ENCODE assay signal across 8 cellular contexts in genomic region chr11:6233984-6234313, GRCh38. TPM values are rescaled to one million over a fixed set of nuclear protein-coding genes. Genes with fewer than 3 reads are reported as not detected.
DNase-seq lines count a peak whose midpoint lies in the region; ATAC-seq, FAIRE-seq and TF ChIP-seq lines count a peak whose summit lies in the region.

No MANE protein-coding gene starts in this region.

- peaks cover 34% of the 10 kb centered on the region for H3K4me1 ChIP-seq in HepG2 (ENCODE audit: insufficient read depth, low read length)
- H3K4me1 ChIP-seq in upper lobe of left lung = peaks cover 13 to 25% (median 18%) of the 10 kb centered on the region in 4 donors

- no peak for FAIRE-seq in HepG2 (lab: Jason Lieb, UNC)

- TF ChIP-seq EP300 in HepG2 (IDR thresholded peaks at IDR 0.05; ENCODE audit: low read depth in 2 of 2, low read length in 2 of 2) (no peak), HepG2 (CRISPR knock-in tag; IDR thresholded peaks at IDR 0.05; ENCODE audit: borderline replicate concordance) (no peak), upper lobe of left lung (IDR thresholded peaks at IDR 0.05) (no peak)

- H3K27ac ChIP-seq in HepG2 (ENCODE audit: extremely low read length, insufficient read depth, low read length) (peak overlapping the region; percentile 51), upper lobe of left lung (peak overlapping the region; percentile 74 to 89 (median 88))

- H3K36me3 ChIP-seq in HepG2 (replicated peaks in 1 of 2; ENCODE audit: control insufficient read depth in 1 of 2, insufficient read depth in 2 of 2, low read length in 2 of 2) (no peaks in the 10 kb centered on the region), upper lobe of left lung (no peaks in the 10 kb centered on the region)

- ATAC-seq in HG02571 (IDR thresholded peaks at IDR 0.05; ENCODE audit: unreplicated experiment) = peak; percentile 0
- no peak for ATAC-seq in activated naive CD8-positive, alpha-beta T cell treated with anti-CD3 and anti-CD28 coated beads, Interleukin-2, amount 10 ng/mL, durations not matched to agents 7 days and 5 days (ENCODE audit: low read depth)
- peak; percentile 14 for ATAC-seq in HepG2
- peak in 1 of 2 donors; percentile 0 for ATAC-seq in upper lobe of left lung (ENCODE audit: low FRiP score in 2 of 2)
- no peak for ATAC-seq in GM19463 (IDR thresholded peaks at IDR 0.05; ENCODE audit: unreplicated experiment)

- no peaks in the 10 kb centered on the region for H3K9me3 Mint-ChIP-seq in activated naive CD8-positive, alpha-beta T cell treated with anti-CD3 and anti-CD28 coated beads, Interleukin-2, amount 10 ng/mL, durations not matched to agents 7 days and 5 days

- H3K27me3 Mint-ChIP-seq in activated naive CD8-positive, alpha-beta T cell treated with anti-CD3 and anti-CD28 coated beads, Interleukin-2, amount 10 ng/mL, durations not matched to agents 7 days and 5 days = no peaks in the 10 kb centered on the region

- H4K20me1 ChIP-seq in HepG2 (ENCODE audit: insufficient read depth, low read length) = no peaks in the 10 kb centered on the region

- in situ Hi-C loops in HepG2 (cut with HindIII; ENCODE audit: extremely low pct_ligation_motif_present, low pct_unique_long_range_greater_than_20kb) = no loop called here

- TF ChIP-seq CTCF in AG04449 (IDR thresholded peaks at IDR 0.05; ENCODE audit: insufficient read depth, low read length, missing control alignments) = no peak
- TF ChIP-seq CTCF in HepG2 (CRISPR knock-in tag; IDR thresholded peaks at IDR 0.05) = no peak
- TF ChIP-seq CTCF in upper lobe of left lung (IDR thresholded peaks at IDR 0.05) = no peak

- H2AFZ ChIP-seq in HepG2 (ENCODE audit: low read length) = peak overlapping the region; percentile 51

- POLR2A ChIA-PET in AG04449 (lab: Yijun Ruan, JAX) (interaction anchor here (0.6 to 0.7 kb wide), 2 partner anchors 86 to 271 kb away, joined by 3 read pairs; no protein-coding TSS in a partner anchor), HepG2 (lab: Yijun Ruan, JAX) (interaction anchor here (1.2 to 1.5 kb wide), 2 partner anchors 13 to 449 kb away, joined by 3 to 4 read pairs; partner anchors contain the start of gene MRPL17)
- POLR2A ChIA-PET in activated naive CD8-positive, alpha-beta T cell treated with anti-CD3 and anti-CD28 coated beads, Interleukin-2, amount 10 ng/mL, durations not matched to agents 7 days and 5 days (lab: Charles Lee) = interaction anchor here (0.6 to 1.5 kb wide), 3 partner anchors 18 to 509 kb away, joined by 3 to 5 read pairs (median 4); no protein-coding TSS in a partner anchor

- H3K4me3 Mint-ChIP-seq in activated naive CD8-positive, alpha-beta T cell treated with anti-CD3 and anti-CD28 coated beads, Interleukin-2, amount 10 ng/mL, durations not matched to agents 7 days and 5 days = peak overlapping the region; percentile 99

- peak overlapping the region; percentile 97 for H3K27ac Mint-ChIP-seq in activated naive CD8-positive, alpha-beta T cell treated with anti-CD3 and anti-CD28 coated beads, Interleukin-2, amount 10 ng/mL, durations not matched to agents 7 days and 5 days

- peaks cover 39% of the 10 kb centered on the region for H3K79me2 ChIP-seq in HepG2 (ENCODE audit: insufficient read depth, low read length)

- peak overlapping the region; percentile 93 for H3K4me2 ChIP-seq in HepG2 (ENCODE audit: low read depth, low read length)

- intact Hi-C loops in HepG2 (cut with micrococcal nuclease; ENCODE audit: unreplicated experiment) = loop anchor here (10.0 kb wide), 1 partner anchor 251 kb away; the partner anchor contains the start of genes ARFIP2 and TIMM10B

- CTCF ChIA-PET in AG04449 (lab: Yijun Ruan, JAX) = interaction anchor here (1.1 to 2.6 kb wide), 5 partner anchors 17 to 130 kb away, joined by 3 to 11 read pairs (median 10); no protein-coding TSS in a partner anchor
- CTCF ChIA-PET in HepG2 (lab: Yijun Ruan, JAX; ENCODE audit: low intra/inter-chr PET ratio, low total read pairs) = no interaction called here

- TF ChIP-seq POLR2A in HepG2 (IDR thresholded peaks at IDR 0.05; ENCODE audit: insufficient read depth in 1 of 2, low read depth in 2 of 2, low read length in 2 of 2) (no peak), upper lobe of left lung (IDR thresholded peaks at IDR 0.05) (no peak)

- H3K4me3 ChIP-seq in AG04449 (ENCODE audit: low read depth, low read length) = peak overlapping the region; percentile 98
- H3K4me3 ChIP-seq in HepG2 (replicated peaks in 1 of 3; ENCODE audit: insufficient read depth in 1 of 3, low read depth in 2 of 3, low read length in 3 of 3) = peak overlapping the region; percentile 68 to 91 (median 70)
- H3K4me3 ChIP-seq in upper lobe of left lung = peak overlapping the region; percentile 67 to 85 (median 74)

- H3K27me3 ChIP-seq in HepG2 (ENCODE audit: control insufficient read depth in 1 of 2, insufficient read depth in 2 of 2, low read length in 2 of 2) = peaks cover 0 to 4% of the 10 kb centered on the region in 2 experiments; a peak in 1 of 5 replicates
- H3K27me3 ChIP-seq in upper lobe of left lung = no peaks in the 10 kb centered on the region

- DNase-seq in AG04449 (ENCODE audit: low read depth, low spot score) = no peak
- no peak for DNase-seq in activated naive CD8-positive, alpha-beta T cell treated with anti-CD3 and anti-CD28 coated beads, Interleukin-2, amount 10 ng/mL, durations not matched to agents 7 days and 5 days
- no peak for DNase-seq in HepG2 (ENCODE audit: low spot score)
- no peak for DNase-seq in upper lobe of left lung
- no peak for DNase-seq in NCI-H82 treated with DMSO at 0.1 percent for 48 hours (lab: John Stamatoyannopoulos, UW; ENCODE audit: unreplicated experiment)
- DNase-seq in NCI-H510A (lab: John Stamatoyannopoulos, UW) = no peak

- no peak for TF ChIP-seq RAD21 in HepG2 (CRISPR knock-in tag; IDR thresholded peaks at IDR 0.05)

- peak overlapping the region; percentile 81 for H3K9ac ChIP-seq in HepG2 (ENCODE audit: insufficient read depth, low read depth, low read length)

- H3K4me1 Mint-ChIP-seq in activated naive CD8-positive, alpha-beta T cell treated with anti-CD3 and anti-CD28 coated beads, Interleukin-2, amount 10 ng/mL, durations not matched to agents 7 days and 5 days = peaks cover 28% of the 10 kb centered on the region

- peaks cover 10% of the 10 kb centered on the region for H3K36me3 Mint-ChIP-seq in activated naive CD8-positive, alpha-beta T cell treated with anti-CD3 and anti-CD28 coated beads, Interleukin-2, amount 10 ng/mL, durations not matched to agents 7 days and 5 days

- WGBS in HepG2 (ENCODE audit: low lambda C conversion rate) = 2% methylated on average over 9 of the region's 9 CpGs
- 1 to 2% methylated on average over 9 of the region's 9 CpGs for WGBS in upper lobe of left lung, 2 donors

- H3K9me3 ChIP-seq in HepG2 (ENCODE audit: low read length) (no peaks in the 10 kb centered on the region), upper lobe of left lung (no peaks in the 10 kb centered on the region)

- no TSS peak for BruUV-seq in HepG2 (replicated peaks; lab: Mats Ljungman, UMichigan)

RNA-seq across cellular contexts. Expression of gene FHIP1B, which starts 0.5 kb away (rescaled TPM):
- 10 to 100 TPM; 33.3 to 34.9 TPM for total RNA-seq in activated naive CD8-positive, alpha-beta T cell treated with anti-CD3 and anti-CD28 coated beads, Interleukin-2, amount 10 ng/mL, durations not matched to agents 7 days and 5 days
- total RNA-seq in HepG2 (2016; rRNA removed; fragmentation: Illumina TruSeq; extraction: Trizol) (10.8 and 14.1 TPM in 2 replicates), upper lobe of left lung (100 to 1,000 TPM in 1 of 6 donors, 10 to 100 TPM in 5; 37.4 to 163 (median 39.6) TPM)
- 1.9 and 2.2 TPM in 2 replicates for total RNA-seq in HepG2 (2016; cell fraction: cytosol; rRNA removed; fragmentation: Illumina TruSeq; extraction: Trizol; ENCODE audit: low read depth)
- 7.0 and 14.0 TPM in 2 replicates for total RNA-seq in HepG2 (2016; cell fraction: insoluble cytoplasmic fraction; rRNA removed; fragmentation: Illumina TruSeq; extraction: Trizol)
- 4.6 TPM in 2 replicates for total RNA-seq in HepG2 (2016; cell fraction: membrane; rRNA removed; fragmentation: Illumina TruSeq; extraction: Trizol)
- 19.5 and 19.8 TPM in 2 replicates for total RNA-seq in HepG2 (2016; cell fraction: nucleus; rRNA removed; fragmentation: Illumina TruSeq; extraction: Trizol)
- polyA plus RNA-seq in HepG2 (2011; rRNA removed) = 18.6 and 19.8 TPM in 2 replicates
- polyA plus RNA-seq in HepG2 (2011; cell fraction: cytosol; rRNA removed) = 7.7 and 17.1 TPM in 2 replicates
- polyA plus RNA-seq in HepG2 (2011; cell fraction: nucleus; rRNA removed) = 117 and 120 TPM in 2 replicates
- polyA plus RNA-seq in HepG2 (2012) = 7.3 and 8.4 TPM in 2 replicates
- polyA plus RNA-seq in HepG2 (2016; cell fraction: cytosol; fragmentation: Illumina TruSeq; extraction: Trizol; ENCODE audit: low read depth) = 0.87 and 0.91 TPM in 2 replicates
- polyA plus RNA-seq in HepG2 (2016; cell fraction: insoluble cytoplasmic fraction; fragmentation: Illumina TruSeq; extraction: Trizol; ENCODE audit: low read depth) = 5.6 and 7.1 TPM in 2 replicates
- 1.9 TPM in 2 replicates for polyA plus RNA-seq in HepG2 (2016; cell fraction: membrane; fragmentation: Illumina TruSeq; extraction: Trizol; ENCODE audit: low read depth)
- 40.7 and 43.9 TPM in 2 replicates for polyA plus RNA-seq in HepG2 (2016; cell fraction: nucleus; fragmentation: Illumina TruSeq; extraction: Trizol; ENCODE audit: insufficient read depth, low read depth)
- polyA minus RNA-seq in HepG2 (2011; rRNA and poly(A)+ RNA removed; ENCODE audit: low replicate concordance) = 38.9 and 55.6 TPM in 2 replicates
- 4.6 and 7.2 TPM in 2 replicates for polyA minus RNA-seq in HepG2 (2011; cell fraction: cytosol; rRNA and poly(A)+ RNA removed)
- 30.1 and 32.3 TPM in 2 replicates for polyA minus RNA-seq in HepG2 (2011; cell fraction: nucleus; rRNA and poly(A)+ RNA removed)

RNA-seq across cellular contexts. Expression of gene CNGA4, which starts 4.9 kb away (rescaled TPM):
- total RNA-seq in activated naive CD8-positive, alpha-beta T cell treated with anti-CD3 and anti-CD28 coated beads, Interleukin-2, amount 10 ng/mL, durations not matched to agents 7 days and 5 days = under 1 TPM; 0.20 to 0.22 TPM
- total RNA-seq in HepG2 (2016; rRNA removed; fragmentation: Illumina TruSeq; extraction: Trizol) (not detected in 2 replicates), upper lobe of left lung (1 to 10 TPM in 4 of 6 donors, under 1 TPM in 2; 0.23 to 9.3 (median 1.8) TPM)
- not detected in 2 replicates for total RNA-seq in HepG2 (2016; cell fraction: cytosol; rRNA removed; fragmentation: Illumina TruSeq; extraction: Trizol; ENCODE audit: low read depth)
- total RNA-seq in HepG2 (2016; cell fraction: insoluble cytoplasmic fraction; rRNA removed; fragmentation: Illumina TruSeq; extraction: Trizol) = not detected in 2 replicates
- total RNA-seq in HepG2 (2016; cell fraction: membrane; rRNA removed; fragmentation: Illumina TruSeq; extraction: Trizol) = not detected in 2 replicates
- not detected in 2 replicates for total RNA-seq in HepG2 (2016; cell fraction: nucleus; rRNA removed; fragmentation: Illumina TruSeq; extraction: Trizol)
- polyA plus RNA-seq in HepG2 (2011; rRNA removed) = 0.03 and 0.07 TPM in 2 replicates
- 0.04 TPM in 1 of 2 replicates, not detected in the other for polyA plus RNA-seq in HepG2 (2011; cell fraction: cytosol; rRNA removed)
- polyA plus RNA-seq in HepG2 (2011; cell fraction: nucleus; rRNA removed) = 0.21 TPM in 1 of 2 replicates, not detected in the other
- not detected in 2 replicates for polyA plus RNA-seq in HepG2 (2012)
- polyA plus RNA-seq in HepG2 (2016; cell fraction: cytosol; fragmentation: Illumina TruSeq; extraction: Trizol; ENCODE audit: low read depth) = not detected in 2 replicates
- not detected in 2 replicates for polyA plus RNA-seq in HepG2 (2016; cell fraction: insoluble cytoplasmic fraction; fragmentation: Illumina TruSeq; extraction: Trizol; ENCODE audit: low read depth)
- polyA plus RNA-seq in HepG2 (2016; cell fraction: membrane; fragmentation: Illumina TruSeq; extraction: Trizol; ENCODE audit: low read depth) = not detected in 2 replicates
- not detected in 2 replicates for polyA plus RNA-seq in HepG2 (2016; cell fraction: nucleus; fragmentation: Illumina TruSeq; extraction: Trizol; ENCODE audit: insufficient read depth, low read depth)
- 0.09 and 0.10 TPM in 2 replicates for polyA minus RNA-seq in HepG2 (2011; rRNA and poly(A)+ RNA removed; ENCODE audit: low replicate concordance)
- polyA minus RNA-seq in HepG2 (2011; cell fraction: cytosol; rRNA and poly(A)+ RNA removed) = not detected in 2 replicates
- not detected in 2 replicates for polyA minus RNA-seq in HepG2 (2011; cell fraction: nucleus; rRNA and poly(A)+ RNA removed)

RNA-seq across cellular contexts. Expression of gene CCKBR, which starts 25.7 kb away (rescaled TPM):
- total RNA-seq in activated naive CD8-positive, alpha-beta T cell treated with anti-CD3 and anti-CD28 coated beads, Interleukin-2, amount 10 ng/mL, durations not matched to agents 7 days and 5 days = not detected
- total RNA-seq in HepG2 (2016; rRNA removed; fragmentation: Illumina TruSeq; extraction: Trizol) (not detected in 2 replicates), upper lobe of left lung (not detected)
- total RNA-seq in HepG2 (2016; cell fraction: cytosol; rRNA removed; fragmentation: Illumina TruSeq; extraction: Trizol; ENCODE audit: low read depth) = not detected in 2 replicates
- not detected in 2 replicates for total RNA-seq in HepG2 (2016; cell fraction: insoluble cytoplasmic fraction; rRNA removed; fragmentation: Illumina TruSeq; extraction: Trizol)
- total RNA-seq in HepG2 (2016; cell fraction: membrane; rRNA removed; fragmentation: Illumina TruSeq; extraction: Trizol) = not detected in 2 replicates
- total RNA-seq in HepG2 (2016; cell fraction: nucleus; rRNA removed; fragmentation: Illumina TruSeq; extraction: Trizol) = not detected in 2 replicates
- polyA plus RNA-seq in HepG2 (2011; rRNA removed) = not detected in 2 replicates
- polyA plus RNA-seq in HepG2 (2011; cell fraction: cytosol; rRNA removed) = not detected in 2 replicates
- polyA plus RNA-seq in HepG2 (2011; cell fraction: nucleus; rRNA removed) = not detected in 2 replicates
- polyA plus RNA-seq in HepG2 (2012) = not detected in 2 replicates
- polyA plus RNA-seq in HepG2 (2016; cell fraction: cytosol; fragmentation: Illumina TruSeq; extraction: Trizol; ENCODE audit: low read depth) = not detected in 2 replicates
- not detected in 2 replicates for polyA plus RNA-seq in HepG2 (2016; cell fraction: insoluble cytoplasmic fraction; fragmentation: Illumina TruSeq; extraction: Trizol; ENCODE audit: low read depth)
- not detected in 2 replicates for polyA plus RNA-seq in HepG2 (2016; cell fraction: membrane; fragmentation: Illumina TruSeq; extraction: Trizol; ENCODE audit: low read depth)
- not detected in 2 replicates for polyA plus RNA-seq in HepG2 (2016; cell fraction: nucleus; fragmentation: Illumina TruSeq; extraction: Trizol; ENCODE audit: insufficient read depth, low read depth)
- 0.06 TPM in 1 of 2 replicates, not detected in the other for polyA minus RNA-seq in HepG2 (2011; rRNA and poly(A)+ RNA removed; ENCODE audit: low replicate concordance)
- polyA minus RNA-seq in HepG2 (2011; cell fraction: cytosol; rRNA and poly(A)+ RNA removed) = not detected in 2 replicates
- not detected in 2 replicates for polyA minus RNA-seq in HepG2 (2011; cell fraction: nucleus; rRNA and poly(A)+ RNA removed)

RNA-seq across cellular contexts. Expression of gene C11orf42, which starts 28.6 kb away (rescaled TPM):
- not detected for total RNA-seq in activated naive CD8-positive, alpha-beta T cell treated with anti-CD3 and anti-CD28 coated beads, Interleukin-2, amount 10 ng/mL, durations not matched to agents 7 days and 5 days
- total RNA-seq in HepG2 (2016; rRNA removed; fragmentation: Illumina TruSeq; extraction: Trizol) (not detected in 2 replicates), upper lobe of left lung (not detected)
- total RNA-seq in HepG2 (2016; cell fraction: cytosol; rRNA removed; fragmentation: Illumina TruSeq; extraction: Trizol; ENCODE audit: low read depth) = not detected in 2 replicates
- not detected in 2 replicates for total RNA-seq in HepG2 (2016; cell fraction: insoluble cytoplasmic fraction; rRNA removed; fragmentation: Illumina TruSeq; extraction: Trizol)
- not detected in 2 replicates for total RNA-seq in HepG2 (2016; cell fraction: membrane; rRNA removed; fragmentation: Illumina TruSeq; extraction: Trizol)
- total RNA-seq in HepG2 (2016; cell fraction: nucleus; rRNA removed; fragmentation: Illumina TruSeq; extraction: Trizol) = not detected in 2 replicates
- polyA plus RNA-seq in HepG2 (2011; rRNA removed) = not detected in 2 replicates
- not detected in 2 replicates for polyA plus RNA-seq in HepG2 (2011; cell fraction: cytosol; rRNA removed)
- not detected in 2 replicates for polyA plus RNA-seq in HepG2 (2011; cell fraction: nucleus; rRNA removed)
- 0.12 TPM in 1 of 2 replicates, not detected in the other for polyA plus RNA-seq in HepG2 (2012)
- polyA plus RNA-seq in HepG2 (2016; cell fraction: cytosol; fragmentation: Illumina TruSeq; extraction: Trizol; ENCODE audit: low read depth) = not detected in 2 replicates
- not detected in 2 replicates for polyA plus RNA-seq in HepG2 (2016; cell fraction: insoluble cytoplasmic fraction; fragmentation: Illumina TruSeq; extraction: Trizol; ENCODE audit: low read depth)
- polyA plus RNA-seq in HepG2 (2016; cell fraction: membrane; fragmentation: Illumina TruSeq; extraction: Trizol; ENCODE audit: low read depth) = not detected in 2 replicates
- not detected in 2 replicates for polyA plus RNA-seq in HepG2 (2016; cell fraction: nucleus; fragmentation: Illumina TruSeq; extraction: Trizol; ENCODE audit: insufficient read depth, low read depth)
- polyA minus RNA-seq in HepG2 (2011; rRNA and poly(A)+ RNA removed; ENCODE audit: low replicate concordance) = not detected in 2 replicates
- polyA minus RNA-seq in HepG2 (2011; cell fraction: cytosol; rRNA and poly(A)+ RNA removed) = not detected in 2 replicates
- not detected in 2 replicates for polyA minus RNA-seq in HepG2 (2011; cell fraction: nucleus; rRNA and poly(A)+ RNA removed)

RNA-seq across cellular contexts. Expression of gene OR52W1, which starts 34.9 kb away (rescaled TPM):
- not detected for total RNA-seq in activated naive CD8-positive, alpha-beta T cell treated with anti-CD3 and anti-CD28 coated beads, Interleukin-2, amount 10 ng/mL, durations not matched to agents 7 days and 5 days
- total RNA-seq in HepG2 (2016; rRNA removed; fragmentation: Illumina TruSeq; extraction: Trizol) (not detected in 2 replicates), upper lobe of left lung (not detected)
- total RNA-seq in HepG2 (2016; cell fraction: cytosol; rRNA removed; fragmentation: Illumina TruSeq; extraction: Trizol; ENCODE audit: low read depth) = not detected in 2 replicates
- not detected in 2 replicates for total RNA-seq in HepG2 (2016; cell fraction: insoluble cytoplasmic fraction; rRNA removed; fragmentation: Illumina TruSeq; extraction: Trizol)
- not detected in 2 replicates for total RNA-seq in HepG2 (2016; cell fraction: membrane; rRNA removed; fragmentation: Illumina TruSeq; extraction: Trizol)
- not detected in 2 replicates for total RNA-seq in HepG2 (2016; cell fraction: nucleus; rRNA removed; fragmentation: Illumina TruSeq; extraction: Trizol)
- polyA plus RNA-seq in HepG2 (2011; rRNA removed) = not detected in 2 replicates
- not detected in 2 replicates for polyA plus RNA-seq in HepG2 (2011; cell fraction: cytosol; rRNA removed)
- not detected in 2 replicates for polyA plus RNA-seq in HepG2 (2011; cell fraction: nucleus; rRNA removed)
- polyA plus RNA-seq in HepG2 (2012) = not detected in 2 replicates
- polyA plus RNA-seq in HepG2 (2016; cell fraction: cytosol; fragmentation: Illumina TruSeq; extraction: Trizol; ENCODE audit: low read depth) = not detected in 2 replicates
- polyA plus RNA-seq in HepG2 (2016; cell fraction: insoluble cytoplasmic fraction; fragmentation: Illumina TruSeq; extraction: Trizol; ENCODE audit: low read depth) = not detected in 2 replicates
- not detected in 2 replicates for polyA plus RNA-seq in HepG2 (2016; cell fraction: membrane; fragmentation: Illumina TruSeq; extraction: Trizol; ENCODE audit: low read depth)
- not detected in 2 replicates for polyA plus RNA-seq in HepG2 (2016; cell fraction: nucleus; fragmentation: Illumina TruSeq; extraction: Trizol; ENCODE audit: insufficient read depth, low read depth)
- polyA minus RNA-seq in HepG2 (2011; rRNA and poly(A)+ RNA removed; ENCODE audit: low replicate concordance) = not detected in 2 replicates
- not detected in 2 replicates for polyA minus RNA-seq in HepG2 (2011; cell fraction: cytosol; rRNA and poly(A)+ RNA removed)
- not detected in 2 replicates for polyA minus RNA-seq in HepG2 (2011; cell fraction: nucleus; rRNA and poly(A)+ RNA removed)

Comparison
In these comparisons a context has a peak if more than half of its experiments do, and no peak if none do; other contexts are left out.
1. ATAC-seq: peak in HG02571 (single experiment) and HepG2 (single experiment); none in activated naive CD8-positive, alpha-beta T cell treated with anti-CD3 and anti-CD28 coated beads, Interleukin-2, amount 10 ng/mL, durations not matched to agents 7 days and 5 days (single experiment) and GM19463 (single experiment).
2. Peak in every context shown above with its lines, with median percentiles within 50 percentile points of each other: H3K4me3 ChIP-seq.